1 cellular context compared by ENCODE assay signal in genomic region chr21:33254766-33255165, GRCh38.
TF ChIP-seq lines count a peak whose summit lies in the region.

No MANE protein-coding gene starts in this region.

TF ChIP-seq in GM12878, 131 proteins besides CTCF, POLR2A, EP300 and RAD21:
- no peak for TF ChIP-seq NKRF (conservative IDR thresholded peaks at IDR 0.05)
